In genomic region chr18:58962331-58962730, GRCh38 we compare ENCODE assay signal across 23 cellular contexts.
"Had no signal": no experiment of that assay in that cellular context is flagged by ENCODE, and none has a peak within 500 bp of the region (broad histone marks: within the 10 kb centered on the region; RNA-seq: fewer than 3 reads in every experiment).

No MANE protein-coding gene starts in this region.

- H3K27ac ChIP-seq: cardiac muscle cell, lower lobe of right lung, transverse colon, uterus had no signal

- H3K36me3 ChIP-seq: cardiac muscle cell, transverse colon, uterus had no signal

- H3K9me3 Mint-ChIP-seq: activated CD4-positive, alpha-beta memory T cell treated with anti-CD3 and anti-CD28 coated beads, Interleukin-2, amount 10 ng/mL, durations not matched to agents 7 days and 5 days; activated naive CD8-positive, alpha-beta T cell treated with anti-CD3 and anti-CD28 coated beads for 36 hours; dendritic cell treated with granulocyte-macrophage colony-stimulating factor and Interleukin-4, amounts not matched to agents 40 ng/mL and 50 ng/mL, for 4 days; natural killer cell treated with Interleukin-12 subunit alpha and Interleukin-12 subunit beta and Interleukin-15 and Interleukin-18, amount 100 ng/mL, for 72 hours; stimulated activated naive CD8-positive, alpha-beta T cell treated with anti-CD3 and anti-CD28 coated beads, Interleukin-15, Interleukin-2, amounts not matched to agents 100 ng/mL and 50 ng/mL, for 24 hours had no signal

- H3K27me3 Mint-ChIP-seq: dendritic cell treated with granulocyte-macrophage colony-stimulating factor and Interleukin-4, amounts not matched to agents 40 ng/mL and 50 ng/mL, for 4 days had no signal

- H3K27me3 ChIP-seq: cardiac muscle cell, transverse colon, uterus had no signal

- H3K4me1 Mint-ChIP-seq: activated naive CD8-positive, alpha-beta T cell treated with anti-CD3 and anti-CD28 coated beads for 36 hours had no signal

- H3K4me3 Mint-ChIP-seq: activated CD4-positive, alpha-beta memory T cell treated with anti-CD3 and anti-CD28 coated beads, Interleukin-2, amount 10 ng/mL, durations not matched to agents 7 days and 5 days; activated CD8-positive, alpha-beta memory T cell treated with anti-CD3 and anti-CD28 coated beads, Interleukin-2, amount 10 ng/mL, durations not matched to agents 7 days and 5 days; activated naive CD8-positive, alpha-beta T cell treated with anti-CD3 and anti-CD28 coated beads for 36 hours; dendritic cell treated with granulocyte-macrophage colony-stimulating factor and Interleukin-4, amounts not matched to agents 40 ng/mL and 50 ng/mL, for 4 days; natural killer cell treated with Interleukin-12 subunit alpha and Interleukin-12 subunit beta and Interleukin-15 and Interleukin-18, amount 100 ng/mL, for 72 hours; stimulated activated naive CD8-positive, alpha-beta T cell treated with anti-CD3 and anti-CD28 coated beads, Interleukin-15, Interleukin-2, amounts not matched to agents 100 ng/mL and 50 ng/mL, for 24 hours had no signal

- H3K36me3 Mint-ChIP-seq: activated CD8-positive, alpha-beta memory T cell treated with anti-CD3 and anti-CD28 coated beads, Interleukin-2, amount 10 ng/mL, durations not matched to agents 7 days and 5 days; activated naive CD8-positive, alpha-beta T cell treated with anti-CD3 and anti-CD28 coated beads for 36 hours had no signal

- H3K27ac Mint-ChIP-seq: activated CD4-positive, alpha-beta memory T cell treated with anti-CD3 and anti-CD28 coated beads, Interleukin-2, amount 10 ng/mL, durations not matched to agents 7 days and 5 days; activated CD8-positive, alpha-beta memory T cell treated with anti-CD3 and anti-CD28 coated beads, Interleukin-2, amount 10 ng/mL, durations not matched to agents 7 days and 5 days; activated naive CD8-positive, alpha-beta T cell treated with anti-CD3 and anti-CD28 coated beads for 36 hours; dendritic cell treated with granulocyte-macrophage colony-stimulating factor and Interleukin-4, amounts not matched to agents 40 ng/mL and 50 ng/mL, for 4 days; natural killer cell treated with Interleukin-12 subunit alpha and Interleukin-12 subunit beta and Interleukin-15 and Interleukin-18, amount 100 ng/mL, for 72 hours; stimulated activated naive CD8-positive, alpha-beta T cell treated with anti-CD3 and anti-CD28 coated beads, Interleukin-15, Interleukin-2, amounts not matched to agents 100 ng/mL and 50 ng/mL, for 24 hours had no signal

- H3K4me3 ChIP-seq: cardiac muscle cell, lower lobe of right lung, transverse colon, uterus had no signal

- DNase-seq: activated CD4-positive, alpha-beta memory T cell treated with anti-CD3 and anti-CD28 coated beads, Interleukin-2, amount 10 ng/mL, durations not matched to agents 7 days and 5 days; activated CD4-positive, alpha-beta T cell treated with anti-CD3 and anti-CD28 coated beads for 48 hours; activated CD4-positive, CD25-positive, alpha-beta regulatory T cell; activated CD8-positive, alpha-beta memory T cell treated with anti-CD3 and anti-CD28 coated beads, Interleukin-2, amount 10 ng/mL, durations not matched to agents 7 days and 5 days; activated naive CD8-positive, alpha-beta T cell treated with anti-CD3 and anti-CD28 coated beads for 36 hours; amniotic stem cell; effector memory CD4-positive, alpha-beta T cell; foreskin fibroblast; glutamatergic neuron; hippocampal formation; islet precursor cell; lower lobe of right lung; nucleus accumbens; retina; stimulated activated CD4-positive, alpha-beta T cell treated with anti-CD3 and anti-CD28 coated beads, Interleukin-12 subunit alpha, Interleukin-12 subunit beta, amount 100 ng/mL, for 4 hours; stimulated activated CD4-positive, alpha-beta T cell treated with anti-CD3 and anti-CD28 coated beads, Interleukin-1b, Interleukin-23, amount 100 ng/mL, for 48 hours; stimulated activated CD8-positive, alpha-beta memory T cell treated with anti-CD3 and anti-CD28 coated beads, Interleukin-4, amount 100 ng/mL, for 48 hours; transverse colon; uterus had no signal

- ATAC-seq: activated CD8-positive, alpha-beta memory T cell treated with anti-CD3 and anti-CD28 coated beads, Interleukin-2, amount 10 ng/mL, durations not matched to agents 7 days and 5 days; lower lobe of right lung; natural killer cell treated with Interleukin-12 subunit alpha and Interleukin-12 subunit beta and Interleukin-15 and Interleukin-18, amount 100 ng/mL, for 72 hours had no signal
